In the genomic region with DNA sequence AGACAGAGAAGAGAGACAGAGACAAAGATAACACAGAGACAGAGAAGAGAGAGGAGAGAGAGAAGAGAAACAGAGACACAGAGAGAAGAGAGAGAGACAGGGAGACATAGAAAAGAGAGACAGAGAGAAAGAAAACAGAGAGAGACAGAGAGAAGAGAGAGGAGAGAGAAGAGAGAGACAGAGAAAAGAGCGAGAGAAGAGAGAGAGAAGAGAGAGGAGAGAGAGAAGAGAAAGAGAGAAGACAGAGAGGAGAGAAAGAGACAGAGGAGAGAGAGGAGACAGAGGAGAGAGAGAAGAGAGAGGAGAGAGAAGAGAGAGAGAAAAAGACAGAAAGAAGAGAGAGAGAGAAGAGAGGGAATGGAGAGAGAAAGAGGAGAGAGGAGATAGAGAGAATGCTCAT, we compare ENCODE assay signal across 28 cellular contexts.
"Had no signal": no experiment of that assay in that cellular context is flagged by ENCODE, and none has a peak within 500 bp of the region (broad histone marks: within the 10 kb centered on the region; RNA-seq: fewer than 3 reads in every experiment).

No MANE protein-coding gene starts in this region.

- H3K4me1 Mint-ChIP-seq: stimulated activated effector memory CD8-positive, alpha-beta T cell treated with anti-CD3 and anti-CD28 coated beads, Interleukin-12 subunit alpha, Interleukin-12 subunit beta, amount 100 ng/mL, for 72 hours; stimulated activated memory B cell treated with anti-CD40 and anti-IgM and Interleukin-4, amounts not matched to agents 10 μg/mL and 1 μg/mL and 100 μg/mL, for 72 hours; stimulated activated naive B cell treated with anti-CD40 and anti-IgM and Interleukin-4, amounts not matched to agents 10 μg/mL and 1 μg/mL and 100 μg/mL, for 72 hours; stimulated activated naive CD8-positive, alpha-beta T cell treated with anti-CD3 and anti-CD28 coated beads, Interleukin-15, amount 100 ng/mL, for 72 hours had no signal

- H3K9me3 Mint-ChIP-seq: type B pancreatic cell had no signal

- H3K27me3 ChIP-seq: stomach, suprapubic skin, testis, thyroid gland, tibial artery, tibial nerve, transverse colon, upper lobe of left lung, upper lobe of right lung, uterus, vagina had no signal

- H3K27me3 Mint-ChIP-seq: stimulated activated memory B cell treated with anti-CD40 and anti-IgM and Interleukin-4, amounts not matched to agents 10 μg/mL and 1 μg/mL and 100 μg/mL, for 72 hours; stimulated activated naive B cell treated with anti-CD40 and anti-IgM and Interleukin-4, amounts not matched to agents 10 μg/mL and 1 μg/mL and 100 μg/mL, for 72 hours; stimulated activated naive CD8-positive, alpha-beta T cell treated with anti-CD3 and anti-CD28 coated beads, Interleukin-15, amount 100 ng/mL, for 72 hours; stimulated activated naive CD8-positive, alpha-beta T cell treated with anti-CD3 and anti-CD28 coated beads, Interleukin-15, Interleukin-2, amounts not matched to agents 100 ng/mL and 50 ng/mL, for 24 hours; type B pancreatic cell had no signal

- H3K4me3 Mint-ChIP-seq: stimulated activated effector memory CD8-positive, alpha-beta T cell treated with anti-CD3 and anti-CD28 coated beads, Interleukin-12 subunit alpha, Interleukin-12 subunit beta, amount 100 ng/mL, for 72 hours; stimulated activated memory B cell treated with anti-CD40 and anti-IgM and Interleukin-4, amounts not matched to agents 10 μg/mL and 1 μg/mL and 100 μg/mL, for 72 hours; stimulated activated naive B cell treated with anti-CD40 and anti-IgM and Interleukin-4, amounts not matched to agents 10 μg/mL and 1 μg/mL and 100 μg/mL, for 72 hours; stimulated activated naive CD8-positive, alpha-beta T cell treated with anti-CD3 and anti-CD28 coated beads, Interleukin-15, amount 100 ng/mL, for 72 hours; stimulated activated naive CD8-positive, alpha-beta T cell treated with anti-CD3 and anti-CD28 coated beads, Interleukin-15, Interleukin-2, amounts not matched to agents 100 ng/mL and 50 ng/mL, for 24 hours; type B pancreatic cell had no signal

- H3K36me3 Mint-ChIP-seq: stimulated activated effector memory CD8-positive, alpha-beta T cell treated with anti-CD3 and anti-CD28 coated beads, Interleukin-12 subunit alpha, Interleukin-12 subunit beta, amount 100 ng/mL, for 72 hours; stimulated activated memory B cell treated with anti-CD40 and anti-IgM and Interleukin-4, amounts not matched to agents 10 μg/mL and 1 μg/mL and 100 μg/mL, for 72 hours; stimulated activated naive B cell treated with anti-CD40 and anti-IgM and Interleukin-4, amounts not matched to agents 10 μg/mL and 1 μg/mL and 100 μg/mL, for 72 hours; type B pancreatic cell had no signal

- H3K4me3 ChIP-seq: stomach, suprapubic skin, testis, thoracic aorta, thyroid gland, tibial artery, tibial nerve, transverse colon, upper lobe of left lung, upper lobe of right lung, uterus, vagina had no signal

- DNase-seq: stimulated activated CD4-positive, alpha-beta T cell treated with anti-CD3 and anti-CD28 coated beads, Interleukin-2, amount 100 ng/mL, for 48 hours; stimulated activated CD4-positive, alpha-beta T cell treated with anti-CD3 and anti-CD28 coated beads, Interleukin-4, amount 100 ng/mL, for 1 hour; stimulated activated CD4-positive, alpha-beta T cell treated with anti-CD3 and anti-CD28 coated beads, Interleukin-4, amount 100 ng/mL, for 24 hours; stimulated activated CD4-positive, alpha-beta T cell treated with anti-CD3 and anti-CD28 coated beads, Interleukin-4, amount 100 ng/mL, for 4 hours; stimulated activated CD8-positive, alpha-beta memory T cell treated with anti-CD3 and anti-CD28 coated beads, Interleukin-4, amount 100 ng/mL, for 48 hours; stimulated activated naive B cell treated with anti-CD40 and anti-IgM and Interleukin-4, amounts not matched to agents 10 μg/mL and 1 μg/mL and 100 μg/mL, for 72 hours; stimulated activated naive CD4-positive, alpha-beta T cell; stimulated activated naive CD4-positive, alpha-beta T cell treated with Interleukin-2 at 50 U/mL for 16 hours; stimulated activated naive CD8-positive, alpha-beta T cell treated with anti-CD3 and anti-CD28 coated beads, Interleukin-15, amount 100 ng/mL, for 72 hours; stimulated activated naive CD8-positive, alpha-beta T cell treated with anti-CD3 and anti-CD28 coated beads, Interleukin-15, Interleukin-2, amounts not matched to agents 100 U/mL and 50 U/mL, for 24 hours; stomach; substantia nigra; testis; thyroid gland; tibial artery; transverse colon; trophoblast cell; upper lobe of right lung; uterus had no signal

- H3K36me3 ChIP-seq: stomach, suprapubic skin, thoracic aorta, thyroid gland, tibial artery, tibial nerve, transverse colon, upper lobe of left lung, upper lobe of right lung, uterus, vagina had no signal

- H3K9me3 ChIP-seq: stomach, suprapubic skin, testis, thoracic aorta, thyroid gland, tibial artery, tibial nerve, transverse colon, upper lobe of left lung, upper lobe of right lung, uterus, vagina had no signal

- H3K4me1 ChIP-seq: stomach, suprapubic skin, testis, thyroid gland, tibial artery, tibial nerve, transverse colon, upper lobe of left lung, upper lobe of right lung, uterus, vagina had no signal

- H3K27ac Mint-ChIP-seq: stimulated activated effector memory CD8-positive, alpha-beta T cell treated with anti-CD3 and anti-CD28 coated beads, Interleukin-12 subunit alpha, Interleukin-12 subunit beta, amount 100 ng/mL, for 72 hours; stimulated activated memory B cell treated with anti-CD40 and anti-IgM and Interleukin-4, amounts not matched to agents 10 μg/mL and 1 μg/mL and 100 μg/mL, for 72 hours; stimulated activated naive B cell treated with anti-CD40 and anti-IgM and Interleukin-4, amounts not matched to agents 10 μg/mL and 1 μg/mL and 100 μg/mL, for 72 hours; stimulated activated naive CD8-positive, alpha-beta T cell treated with anti-CD3 and anti-CD28 coated beads, Interleukin-15, amount 100 ng/mL, for 72 hours; stimulated activated naive CD8-positive, alpha-beta T cell treated with anti-CD3 and anti-CD28 coated beads, Interleukin-15, Interleukin-2, amounts not matched to agents 100 ng/mL and 50 ng/mL, for 24 hours; type B pancreatic cell had no signal

- H3K27ac ChIP-seq: stomach, suprapubic skin, testis, thoracic aorta, thyroid gland, tibial artery, tibial nerve, transverse colon, upper lobe of left lung, upper lobe of right lung, uterus, vagina had no signal

- ATAC-seq: stimulated activated effector memory CD8-positive, alpha-beta T cell treated with anti-CD3 and anti-CD28 coated beads, Interleukin-12 subunit alpha, Interleukin-12 subunit beta, amount 100 ng/mL, for 72 hours; stimulated activated memory B cell treated with anti-CD40 and anti-IgM and Interleukin-4, amounts not matched to agents 10 μg/mL and 1 μg/mL and 100 μg/mL, for 72 hours; stimulated activated naive B cell treated with anti-CD40 and anti-IgM and Interleukin-4, amounts not matched to agents 10 μg/mL and 1 μg/mL and 100 μg/mL, for 72 hours; stimulated activated naive CD8-positive, alpha-beta T cell treated with anti-CD3 and anti-CD28 coated beads, Interleukin-15, amount 100 ng/mL, for 72 hours; stimulated activated naive CD8-positive, alpha-beta T cell treated with anti-CD3 and anti-CD28 coated beads, Interleukin-15, Interleukin-2, amounts not matched to agents 100 U/mL and 50 U/mL, for 24 hours; upper lobe of right lung had no signal
